Comparison of ENCODE assay signal across 17 cellular contexts in genomic region chr10:130814610-130815009, GRCh38.
DNase-seq lines count a peak whose midpoint lies in the region; ATAC-seq, FAIRE-seq and TF ChIP-seq lines count a peak whose summit lies in the region.
"Had no signal": no experiment of that assay in that cellular context is flagged by ENCODE, and none has a peak within 500 bp of the region (broad histone marks: within the 10 kb centered on the region; RNA-seq: fewer than 3 reads in every experiment).

No MANE protein-coding gene starts in this region.

- H4K8ac ChIP-seq in H1 (ENCODE audit: extremely low read depth, insufficient read depth, low read length), result no peak overlapping the region

- no peaks in the 10 kb centered on the region for H3K36me3 Mint-ChIP-seq in osteocyte (ENCODE audit: unreplicated experiment)
- H3K36me3 Mint-ChIP-seq: CD8-positive, alpha-beta memory T cell had no signal

- H3K9me3 ChIP-seq in H1 (ENCODE audit: insufficient read depth in 2 of 2, low read depth in 1 of 2, low read length in 1 of 2) (no peaks in the 10 kb centered on the region), A673 (ENCODE audit: low read depth, low read length, poor library complexity, severe bottlenecking) (no peaks in the 10 kb centered on the region)
- H3K9me3 ChIP-seq: Caco-2 had no signal

- H3K36me3 ChIP-seq in H1 (ENCODE audit: control insufficient read depth in 2 of 4, insufficient read depth in 4 of 4, low read length in 3 of 4), result no peaks in the 10 kb centered on the region
- H3K36me3 ChIP-seq in A673 (ENCODE audit: insufficient read depth, low read length, poor library complexity, severe bottlenecking), result no peaks in the 10 kb centered on the region
- H3K36me3 ChIP-seq: BLaER1 had no signal

- POLR2A ChIA-PET in H1 (lab: Charles Lee; ENCODE audit: partially characterized antibody) (no interaction called here), A673 (lab: Charles Lee; ENCODE audit: low non-redundant PET) (no interaction called here)

- no peak overlapping the region for H2AFZ ChIP-seq in H1 (ENCODE audit: low read length)

- H3K4me1 Mint-ChIP-seq in osteocyte (ENCODE audit: unreplicated experiment), result no peaks in the 10 kb centered on the region
- H3K4me1 Mint-ChIP-seq: CD8-positive, alpha-beta memory T cell had no signal

- intact Hi-C loops in A673 (cut with micrococcal nuclease; ENCODE audit: unreplicated experiment), result no loop called here

- H4K91ac ChIP-seq in H1 (replicated peaks; ENCODE audit: insufficient read length, low read length), result peak overlapping the region; percentile 30

- TF ChIP-seq RAD21 in H1 (IDR thresholded peaks at IDR 0.05 in 1 of 2, conservative IDR thresholded peaks at IDR 0.05 in 1 of 2; ENCODE audit: low read depth in 2 of 2, low read length in 2 of 2), result no peak

- no peak overlapping the region for H3K4me3 Mint-ChIP-seq in osteocyte (ENCODE audit: unreplicated experiment)
- H3K4me3 Mint-ChIP-seq: CD8-positive, alpha-beta memory T cell had no signal

- no peak overlapping the region for H3K18ac ChIP-seq in H1 (ENCODE audit: extremely low read depth, low read length)

- no TSS peak for BruUV-seq in A673 (replicated peaks; lab: Mats Ljungman, UMichigan)

- H2AK5ac ChIP-seq in H1 (ENCODE audit: low read depth, low read length), result 0 out of 2 replicates have a peak overlapping the region, but pooled peaks have one; percentile 55

- H3K27ac ChIP-seq in H1 (ENCODE audit: low read depth, low read length), result no peak overlapping the region
- no peak overlapping the region for H3K27ac ChIP-seq in A673 (ENCODE audit: low read depth, low read length, poor library complexity, severe bottlenecking)
- H3K27ac ChIP-seq: 22Rv1, BLaER1 had no signal

- no peaks in the 10 kb centered on the region for H3K23me2 ChIP-seq in H1 (ENCODE audit: low read depth, low read length)

- no peak overlapping the region for H3K9ac ChIP-seq in H1 (replicated peaks in 1 of 4; ENCODE audit: extremely low read depth in 1 of 4, low read depth in 3 of 4, low read length in 3 of 4)
- H3K9ac ChIP-seq: BLaER1 had no signal

- CTCF ChIA-PET in H1 (lab: Charles Lee; ENCODE audit: partially characterized antibody) (interaction anchor here (1.0 kb wide), 1 partner anchor 17 kb away, joined by 3 read pairs; no protein-coding TSS in a partner anchor), A673 (lab: Charles Lee) (no interaction called here)

- no peak overlapping the region for H3K4me2 ChIP-seq in H1 (ENCODE audit: insufficient read depth in 1 of 2, low read depth in 2 of 2, low read length in 2 of 2)
- H3K4me2 ChIP-seq: BLaER1 had no signal

- no peak overlapping the region for H3K23ac ChIP-seq in H1 (ENCODE audit: insufficient read length)

- H3K27me3 ChIP-seq in H1 (replicated peaks in 1 of 4; ENCODE audit: control insufficient read depth in 3 of 4, extremely low read depth in 1 of 4, insufficient read depth in 3 of 4, low read length in 3 of 4) (no peaks in the 10 kb centered on the region), A673 (replicated peaks; ENCODE audit: insufficient read depth, low read depth, low read length, poor library complexity) (no peaks in the 10 kb centered on the region)
- H3K27me3 ChIP-seq: BLaER1 had no signal

- H4K20me1 ChIP-seq in H1 (replicated peaks in 1 of 2; ENCODE audit: control insufficient read depth in 1 of 2, insufficient read depth in 2 of 2, low read length in 2 of 2), result no peaks in the 10 kb centered on the region
- H4K20me1 ChIP-seq: BLaER1 had no signal

- H2BK5ac ChIP-seq in H1 (ENCODE audit: low read depth, low read length), result no peak overlapping the region

- peak; percentile 19 for DNase-seq in activated CD8-positive, alpha-beta memory T cell treated with anti-CD3 and anti-CD28 coated beads for 24 hours
- DNase-seq in activated CD8-positive, alpha-beta memory T cell treated with anti-CD3 and anti-CD28 coated beads, Interleukin-2, amount 50 U/mL, for 4 hours, result no peak
- DNase-seq in H1 (ENCODE audit: low read depth in 1 of 2, low spot score in 2 of 2) (peak in 1 of 2 experiments; percentile 28), left lobe of liver (ENCODE audit: low spot score) (peak; percentile 21), osteocyte (ENCODE audit: extremely low spot score, unreplicated experiment) (peak; percentile 51), A673 (ENCODE audit: low spot score) (no peak), islet precursor cell (no peak)
- DNase-seq: AML-193; Caco-2; CD8-positive, alpha-beta memory T cell; DMS53; GF-D8 had no signal

- no peak overlapping the region for H3K14ac ChIP-seq in H1 (ENCODE audit: insufficient read length)

- H3K4me1 ChIP-seq in H1 (replicated peaks in 1 of 4; ENCODE audit: control insufficient read depth in 3 of 4, insufficient read depth in 4 of 4, low read length in 3 of 4), result peaks cover 0 to 19% (median 11%) of the 10 kb centered on the region in 4 experiments; a peak in 5 of 7 replicates
- H3K4me1 ChIP-seq in A673 (ENCODE audit: insufficient read depth, low read length, poor library complexity, severe bottlenecking), result peaks cover 6% of the 10 kb centered on the region
- H3K4me1 ChIP-seq: Caco-2 had no signal

- TF ChIP-seq EP300 in H1 (IDR thresholded peaks at IDR 0.05; ENCODE audit: borderline replicate concordance in 1 of 2, low read depth in 2 of 2, low read length in 2 of 2), result no peak

- no peak for TF ChIP-seq POLR2A in H1 (IDR thresholded peaks at IDR 0.05; ENCODE audit: control extremely low read depth in 1 of 2, low read depth in 2 of 2, low read length in 2 of 2)

- no peaks in the 10 kb centered on the region for H3K79me1 ChIP-seq in H1 (ENCODE audit: low read depth, low read length)

- WGBS in H1 (ENCODE audit: extremely low coverage in 1 of 2, insufficient coverage in 1 of 2, insufficient read length in 1 of 2, insufficient replicate concordance in 2 of 2, low coverage in 1 of 2, low lambda C conversion rate in 2 of 2, missing lambda C conversion rate in 1 of 2), 2 experiments, result 95% methylated on average over 7 of the region's 7 CpGs; no CpG with 5 or more reads in 1 of the 2 experiments

- no peak overlapping the region for H3K27ac Mint-ChIP-seq in osteocyte (ENCODE audit: unreplicated experiment)

- ATAC-seq in left lobe of liver (no peak), GM19452 (IDR thresholded peaks at IDR 0.05; ENCODE audit: unreplicated experiment) (no peak)

- H2BK120ac ChIP-seq in H1 (replicated peaks; ENCODE audit: low read depth, low read length), result no peak overlapping the region

- H3K56ac ChIP-seq in H1 (replicated peaks; ENCODE audit: insufficient read length, low read depth, low read length), result no peak overlapping the region

- no peaks in the 10 kb centered on the region for H3K27me3 Mint-ChIP-seq in osteocyte (ENCODE audit: unreplicated experiment)
- H3K27me3 Mint-ChIP-seq: CD8-positive, alpha-beta memory T cell had no signal

- H2BK20ac ChIP-seq in H1 (ENCODE audit: low read length), result no peak overlapping the region

- H2BK12ac ChIP-seq in H1 (ENCODE audit: low read depth, low read length), result 0 out of 2 replicates have a peak overlapping the region, but pooled peaks have one; percentile 63

- H3K79me2 ChIP-seq in H1 (ENCODE audit: control insufficient read depth in 1 of 2, insufficient read depth in 2 of 2, low read length in 2 of 2), result no peaks in the 10 kb centered on the region

- peaks cover 36% of the 10 kb centered on the region for H3K9me3 Mint-ChIP-seq in osteocyte (ENCODE audit: unreplicated experiment)

- no peak overlapping the region for H3K4ac ChIP-seq in H1 (replicated peaks; ENCODE audit: insufficient read length, low read depth, low read length)

- no peak overlapping the region for H3K4me3 ChIP-seq in H1 (ENCODE audit: extremely low read depth in 1 of 4, insufficient read depth in 2 of 4, low read depth in 3 of 4, low read length in 4 of 4)
- H3K4me3 ChIP-seq in A673 (ENCODE audit: low read depth, low read length, poor library complexity, severe bottlenecking), result no peak overlapping the region
- H3K4me3 ChIP-seq: BLaER1 had no signal

- TF ChIP-seq CTCF in H1 (IDR thresholded peaks at IDR 0.05; ENCODE audit: control extremely low read depth in 1 of 3, insufficient read depth in 1 of 3, low read depth in 1 of 3, low read length in 3 of 3) (no peak), osteocyte (IDR thresholded peaks at IDR 0.05) (no peak), A673 (conservative IDR thresholded peaks at IDR 0.05; ENCODE audit: low read depth, low read length) (no peak)

- no peak overlapping the region; the same call in 1 of the 2 replicates for H2BK15ac ChIP-seq in H1 (ENCODE audit: low read length)

- H4K5ac ChIP-seq in H1 (ENCODE audit: insufficient read length, low read depth, low read length), result no peak overlapping the region

- no peak for FAIRE-seq in H1 (lab: Jason Lieb, UNC)
- FAIRE-seq: GM19239, H54 had no signal

TF ChIP-seq in H1, 55 proteins besides CTCF, POLR2A, EP300 and RAD21 (continues in another document):
- TF ChIP-seq HDAC2 (IDR thresholded peaks at IDR 0.05; ENCODE audit: borderline replicate concordance in 1 of 2, low read depth in 2 of 2, low read length in 2 of 2) (no peak), SP4 (IDR thresholded peaks at IDR 0.05; ENCODE audit: low read length) (no peak), BCL11A (IDR thresholded peaks at IDR 0.05; ENCODE audit: low read depth in 2 of 2, low read length in 2 of 2) (no peak)

Comparison
In these comparisons a context has a peak if more than half of its experiments do, and no peak if none do; other contexts are left out.
1. DNase-seq: peak in activated CD8-positive, alpha-beta memory T cell treated with anti-CD3 and anti-CD28 coated beads for 24 hours (single experiment), left lobe of liver (single experiment) and osteocyte (single experiment); none in activated CD8-positive, alpha-beta memory T cell treated with anti-CD3 and anti-CD28 coated beads, Interleukin-2, amount 50 U/mL, for 4 hours (single experiment), A673 (single experiment) and islet precursor cell (single experiment).